In genomic region chr11:47186937-47187681, GRCh38 we compare ENCODE assay signal across 8 cellular contexts. TPM values are rescaled to one million over a fixed set of nuclear protein-coding genes. Genes with fewer than 3 reads are reported as not detected.
DNase-seq lines count a peak whose midpoint lies in the region; ATAC-seq and TF ChIP-seq lines count a peak whose summit lies in the region.

No MANE protein-coding gene starts in this region.

- H3F3A ChIP-seq in Loucy (ENCODE audit: low read depth), result no peaks in the 10 kb centered on the region

- H3K27ac ChIP-seq in muscle layer of duodenum (ENCODE audit: low read length), result peak overlapping the region; percentile 60

- peak overlapping the region; percentile 55 for H3K4me3 ChIP-seq in GM06990 (replicated peaks; ENCODE audit: low read depth, low read length)
- H3K4me3 ChIP-seq in Loucy (ENCODE audit: low read length, poor library complexity, severe bottlenecking), result peak overlapping the region; percentile 79
- H3K4me3 ChIP-seq in muscle layer of duodenum (ENCODE audit: low read depth in 1 of 2, low read length in 2 of 2), result peak overlapping the region; percentile 55 to 85

- H3K4me1 ChIP-seq in Loucy (ENCODE audit: insufficient read depth, low read length, poor library complexity, severe bottlenecking), result peaks cover 12% of the 10 kb centered on the region
- H3K4me1 ChIP-seq in muscle layer of duodenum (ENCODE audit: control insufficient read depth in 1 of 2, insufficient read depth in 2 of 2, low read length in 2 of 2), result peaks cover 0 to 45% of the 10 kb centered on the region in 2 donors

- no peaks in the 10 kb centered on the region for H4K20me1 ChIP-seq in Loucy (ENCODE audit: insufficient read depth, low read length, poor library complexity, severe bottlenecking)

- H2AFZ ChIP-seq in Loucy (ENCODE audit: low read length), result peak overlapping the region; percentile 99

- DNase-seq in GM06990 (ENCODE audit: extremely low read depth, insufficient read length) (no peak), activated T-cell treated with anti-CD3 and anti-CD28 coated beads for 1 hour (ENCODE audit: low read depth) (peak; percentile 26), stromal cell of bone marrow (ENCODE audit: low read depth) (peak; percentile 21), NCI-H2196 treated with DMSO at 0.1 percent for 48 hours (lab: John Stamatoyannopoulos, UW; ENCODE audit: unreplicated experiment) (no peak), GDM1 (lab: John Stamatoyannopoulos, UW) (no peak)

- peak; percentile 51 for ATAC-seq in esophagus mucosa

- H3K9me3 ChIP-seq in Loucy (ENCODE audit: insufficient read depth, low read depth, low read length) (no peaks in the 10 kb centered on the region), muscle layer of duodenum (ENCODE audit: control insufficient read depth in 1 of 2, low read length in 2 of 2) (no peaks in the 10 kb centered on the region)

- no peaks in the 10 kb centered on the region for H3K79me2 ChIP-seq in Loucy (ENCODE audit: insufficient read depth, low read length)

- H3K9ac ChIP-seq in Loucy (ENCODE audit: low read depth, low read length, poor library complexity, severe bottlenecking), result peak overlapping the region; percentile 66

- H3K27me3 ChIP-seq in GM06990 (replicated peaks; ENCODE audit: control insufficient read depth, insufficient read depth, low read length), result no peaks in the 10 kb centered on the region
- H3K27me3 ChIP-seq in Loucy (ENCODE audit: insufficient read depth, low read length, poor library complexity, severe bottlenecking), result peaks cover 15% of the 10 kb centered on the region
- H3K27me3 ChIP-seq in muscle layer of duodenum (ENCODE audit: low read depth, low read length), result no peaks in the 10 kb centered on the region

- TF ChIP-seq CTCF in GM06990 (IDR thresholded peaks at IDR 0.05; ENCODE audit: insufficient read depth, low read length, poor library complexity, severe bottlenecking) (peak; percentile 6), Loucy (conservative IDR thresholded peaks at IDR 0.05; ENCODE audit: low read length) (no peak)

- H3K9me2 ChIP-seq in Loucy (replicated peaks; ENCODE audit: low read depth, low read length), result no peaks in the 10 kb centered on the region

- H3K36me3 ChIP-seq in GM06990 (ENCODE audit: control insufficient read depth, insufficient read depth, low read length) (no peaks in the 10 kb centered on the region), Loucy (ENCODE audit: insufficient read depth, low read length) (no peaks in the 10 kb centered on the region), muscle layer of duodenum (ENCODE audit: control insufficient read depth in 1 of 2, insufficient read depth in 2 of 2, low read length in 2 of 2) (no peaks in the 10 kb centered on the region)

- H3K4me2 ChIP-seq in Loucy (ENCODE audit: low read depth, low read length, poor library complexity, severe bottlenecking), result peak overlapping the region; percentile 89

RNA-seq across cellular contexts. Expression of gene PACSIN3, which starts 0.9 kb away (rescaled TPM):
- total RNA-seq in esophagus mucosa, result 55.3 TPM

RNA-seq across cellular contexts. Expression of gene ARFGAP2, which starts 10.4 kb away (rescaled TPM):
- 77.9 TPM for total RNA-seq in esophagus mucosa

RNA-seq across cellular contexts. Expression of gene DDB2, which starts 27.7 kb away (rescaled TPM):
- 49.3 TPM for total RNA-seq in esophagus mucosa

Comparison
In these comparisons a context has a peak if more than half of its experiments do, and no peak if none do; other contexts are left out.
1. DNase-seq: peak in activated T-cell treated with anti-CD3 and anti-CD28 coated beads for 1 hour (single experiment) and stromal cell of bone marrow (single experiment); none in GM06990 (single experiment), NCI-H2196 treated with DMSO at 0.1 percent for 48 hours (single experiment) and GDM1 (single experiment).
2. Peak in every context shown above with its lines, with median percentiles within 50 percentile points of each other: H3K4me3 ChIP-seq.